1 cellular context compared by ENCODE assay signal in genomic region chr1:78070758-78071157, GRCh38.
TF ChIP-seq lines count a peak whose summit lies in the region.

No MANE protein-coding gene starts in this region.

TF ChIP-seq in SK-N-SH, 30 proteins besides CTCF, POLR2A, EP300 and RAD21 (continued from another document):
- TF ChIP-seq USF1 (IDR thresholded peaks at IDR 0.05; ENCODE audit: borderline replicate concordance, low read depth) (no peak), TAF1 (IDR thresholded peaks at IDR 0.05; ENCODE audit: borderline replicate concordance, low read depth, low read length) (no peak), POLR2AphosphoS5 (IDR thresholded peaks at IDR 0.05; ENCODE audit: low read depth, low read length) (peak; percentile 60; the same call in 1 of the 2 replicates), RXRA (IDR thresholded peaks at IDR 0.05; ENCODE audit: borderline replicate concordance, low read depth) (peak; percentile 97), FOSL2 (IDR thresholded peaks at IDR 0.05; ENCODE audit: borderline replicate concordance, low read depth) (peak; percentile 97), TCF12 (IDR thresholded peaks at IDR 0.05) (peak; percentile 77), GABPA (IDR thresholded peaks at IDR 0.05; ENCODE audit: low read depth) (no peak), CHD2 (IDR thresholded peaks at IDR 0.05; ENCODE audit: low read length, partially characterized antibody) (no peak), IRF3 (IDR thresholded peaks at IDR 0.05; ENCODE audit: low read depth, low read length) (no peak), GATA2 (CRISPR knock-in tag; IDR thresholded peaks at IDR 0.05) (no peak)
